In the genomic region with DNA sequence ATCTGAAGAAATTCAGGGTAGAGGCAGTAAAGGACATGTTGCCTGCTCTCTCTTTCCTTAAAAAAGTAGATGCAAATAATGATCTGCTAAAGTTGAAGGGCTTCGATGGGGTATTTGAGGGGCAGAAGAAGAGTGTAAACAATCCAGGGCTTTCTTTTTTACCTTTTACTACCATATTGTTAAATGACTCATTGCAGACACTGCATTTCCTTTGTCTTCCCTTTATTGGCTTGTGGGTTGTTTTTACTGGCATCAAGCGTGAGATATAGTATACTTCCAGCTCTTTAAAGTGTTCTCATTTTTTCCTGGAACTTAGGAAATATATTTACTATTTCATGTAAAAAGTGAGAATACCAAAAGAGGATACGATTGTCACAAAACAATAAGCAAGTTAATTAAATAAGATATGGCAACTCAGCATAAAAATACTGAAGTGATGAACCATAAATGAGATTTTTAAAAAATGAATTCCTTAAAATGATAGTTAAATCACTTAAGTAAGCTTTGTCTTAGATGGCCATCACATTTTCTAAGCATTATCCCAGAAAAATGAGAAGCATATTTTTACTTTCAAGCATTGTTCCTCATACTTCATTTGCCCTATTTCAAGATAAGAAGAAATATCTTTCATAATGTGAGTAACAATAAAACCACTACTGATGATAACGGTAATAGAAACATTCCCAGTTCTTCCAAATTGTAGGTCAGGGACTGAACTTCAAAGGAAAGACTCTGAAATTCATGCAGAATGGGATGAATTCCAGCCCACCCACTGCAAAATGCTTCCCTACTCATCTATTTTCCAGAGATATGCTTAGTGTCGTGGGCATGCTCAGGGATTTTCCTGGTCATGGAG, we compare ENCODE assay signal across 15 cellular contexts.
DNase-seq lines count a peak whose midpoint lies in the region; ATAC-seq and TF ChIP-seq lines count a peak whose summit lies in the region.
"Had no signal": no experiment of that assay in that cellular context is flagged by ENCODE, and none has a peak within 500 bp of the region (broad histone marks: within the 10 kb centered on the region; RNA-seq: fewer than 3 reads in every experiment).

No MANE protein-coding gene starts in this region.

- H3K4me3 Mint-ChIP-seq in activated T-helper 1 cell treated with anti-CD3 and anti-CD28 coated beads, Interleukin-12 subunit alpha, Interleukin-12 subunit beta, Interleukin-2, Interleukin-4 antibody, amounts not matched to agents 30 ng/mL and 10 ng/mL and 1 ng/mL, durations not matched to agents 14 hours and 24 hours and 36 hours = peak overlapping the region; percentile 71

- H3K4me2 ChIP-seq in BLaER1 = peak overlapping the region; percentile 70

- DNase-seq in HFF-Myc (ENCODE audit: extremely low read depth, low read depth) = peak; percentile 10
- DNase-seq in activated T-helper 1 cell treated with anti-CD3 and anti-CD28 coated beads, Interleukin-12 subunit alpha, Interleukin-12 subunit beta, Interleukin-2, Interleukin-4 antibody, amounts not matched to agents 30 ng/mL and 10 ng/mL and 1 ng/mL, durations not matched to agents 14 hours and 24 hours and 36 hours (ENCODE audit: low spot score) = no peak
- DNase-seq in iris pigment epithelial cell (ENCODE audit: low read depth) = peak; percentile 64
- no peak for DNase-seq in pons (ENCODE audit: low spot score)
- DNase-seq in NCI-H2171 treated with DMSO at 0.1 percent for 48 hours (lab: John Stamatoyannopoulos, UW) = no peak
- no peak for DNase-seq in posterior vena cava (ENCODE audit: low spot score)
- DNase-seq: activated CD4-positive, alpha-beta T cell treated with anti-CD3 and anti-CD28 coated beads, Interleukin-2, amount 50 U/mL, for 4 hours; Calu3; GOT3; NCI-H187; SIG-M5; transverse colon had no signal

- TF ChIP-seq CTCF in HFF-Myc (IDR thresholded peaks at IDR 0.05; ENCODE audit: low read depth, low read length, missing control alignments) = no peak

- H3K4me1 Mint-ChIP-seq in activated T-helper 1 cell treated with anti-CD3 and anti-CD28 coated beads, Interleukin-12 subunit alpha, Interleukin-12 subunit beta, Interleukin-2, Interleukin-4 antibody, amounts not matched to agents 30 ng/mL and 10 ng/mL and 1 ng/mL, durations not matched to agents 14 hours and 24 hours and 36 hours (ENCODE audit: low read depth) = peaks cover 50% of the 10 kb centered on the region

- no peak for ATAC-seq in HG03159 (IDR thresholded peaks at IDR 0.05; ENCODE audit: unreplicated experiment)

- peak overlapping the region; percentile 78 for H3K27ac Mint-ChIP-seq in activated T-helper 1 cell treated with anti-CD3 and anti-CD28 coated beads, Interleukin-12 subunit alpha, Interleukin-12 subunit beta, Interleukin-2, Interleukin-4 antibody, amounts not matched to agents 30 ng/mL and 10 ng/mL and 1 ng/mL, durations not matched to agents 14 hours and 24 hours and 36 hours

- peaks cover 67% of the 10 kb centered on the region for H3K4me1 ChIP-seq in BLaER1

- no peaks in the 10 kb centered on the region for H3K9me3 ChIP-seq in BLaER1
- H3K9me3 ChIP-seq: transverse colon had no signal

- no peaks in the 10 kb centered on the region for H3K27me3 ChIP-seq in BLaER1
- H3K27me3 ChIP-seq: transverse colon had no signal

- 0 out of 2 replicates have a peak overlapping the region, but pooled peaks have one; percentile 1 for H3K4me3 ChIP-seq in BLaER1
- no peak overlapping the region for H3K4me3 ChIP-seq in HFF-Myc (replicated peaks; ENCODE audit: low read depth, low read length)
- H3K4me3 ChIP-seq: coronary artery, transverse colon had no signal

- H3K27ac ChIP-seq in BLaER1 = peak overlapping the region; percentile 23
- H3K27ac ChIP-seq: coronary artery, transverse colon had no signal

- no peaks in the 10 kb centered on the region for H3K36me3 ChIP-seq in BLaER1
- H3K36me3 ChIP-seq: transverse colon had no signal

- intact Hi-C loops in activated T-helper 1 cell treated with anti-CD3 and anti-CD28 coated beads, Interleukin-12 subunit alpha, Interleukin-12 subunit beta, Interleukin-2, Interleukin-4 antibody, amounts not matched to agents 30 ng/mL and 10 ng/mL and 1 ng/mL, durations not matched to agents 14 hours and 24 hours and 36 hours (cut with micrococcal nuclease) = loop anchor here (2.0 to 5.0 kb wide), 2 partner anchors 46 to 128 kb away; partner anchors contain the start of genes DNAI7 and ETFRF1
- intact Hi-C loops in posterior vena cava (cut with DNase I) = no loop called here

- H4K20me1 ChIP-seq in BLaER1 = no peaks in the 10 kb centered on the region

- H3K9me3 Mint-ChIP-seq in activated T-helper 1 cell treated with anti-CD3 and anti-CD28 coated beads, Interleukin-12 subunit alpha, Interleukin-12 subunit beta, Interleukin-2, Interleukin-4 antibody, amounts not matched to agents 30 ng/mL and 10 ng/mL and 1 ng/mL, durations not matched to agents 14 hours and 24 hours and 36 hours = no peaks in the 10 kb centered on the region

- no peaks in the 10 kb centered on the region for H3K36me3 Mint-ChIP-seq in activated T-helper 1 cell treated with anti-CD3 and anti-CD28 coated beads, Interleukin-12 subunit alpha, Interleukin-12 subunit beta, Interleukin-2, Interleukin-4 antibody, amounts not matched to agents 30 ng/mL and 10 ng/mL and 1 ng/mL, durations not matched to agents 14 hours and 24 hours and 36 hours (ENCODE audit: low read depth)

- peaks cover 2% of the 10 kb centered on the region for H3K27me3 Mint-ChIP-seq in activated T-helper 1 cell treated with anti-CD3 and anti-CD28 coated beads, Interleukin-12 subunit alpha, Interleukin-12 subunit beta, Interleukin-2, Interleukin-4 antibody, amounts not matched to agents 30 ng/mL and 10 ng/mL and 1 ng/mL, durations not matched to agents 14 hours and 24 hours and 36 hours (ENCODE audit: insufficient read depth)

- H3K9ac ChIP-seq in BLaER1 = peak overlapping the region; percentile 25; the same call in 1 of the 2 replicates

Comparison
In these comparisons a context has a peak if more than half of its experiments do, and no peak if none do; other contexts are left out.
1. DNase-seq: peak in HFF-Myc (single experiment) and iris pigment epithelial cell (single experiment); none in activated T-helper 1 cell treated with anti-CD3 and anti-CD28 coated beads, Interleukin-12 subunit alpha, Interleukin-12 subunit beta, Interleukin-2, Interleukin-4 antibody, amounts not matched to agents 30 ng/mL and 10 ng/mL and 1 ng/mL, durations not matched to agents 14 hours and 24 hours and 36 hours (single experiment), pons (single experiment), NCI-H2171 treated with DMSO at 0.1 percent for 48 hours (single experiment) and posterior vena cava (single experiment).